In the genomic region with DNA sequence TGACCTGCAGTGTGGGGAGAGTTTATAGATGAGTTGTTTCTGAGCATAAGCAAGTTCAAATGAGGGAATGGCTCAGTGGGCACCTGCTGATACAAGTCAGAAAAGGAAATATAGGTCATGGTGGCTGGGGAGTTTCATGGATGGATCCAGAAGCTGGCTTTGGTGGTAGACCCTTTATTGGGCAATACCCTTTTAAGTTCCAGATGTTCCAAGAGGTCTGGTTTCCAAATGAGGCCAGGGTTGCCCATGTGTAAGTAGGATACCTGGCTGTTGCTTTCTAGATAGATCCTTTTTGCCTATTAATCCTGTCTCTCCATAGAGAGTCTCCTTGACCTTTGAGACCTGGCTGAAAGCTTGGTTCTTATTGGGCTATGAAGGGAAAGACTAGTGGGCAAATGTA, we compare ENCODE assay signal across 11 cellular contexts. TPM values are rescaled to one million over a fixed set of nuclear protein-coding genes. Genes with fewer than 3 reads are reported as not detected.
DNase-seq lines count a peak whose midpoint lies in the region; ATAC-seq and TF ChIP-seq lines count a peak whose summit lies in the region.
"Had no signal": no experiment of that assay in that cellular context is flagged by ENCODE, and none has a peak within 500 bp of the region (broad histone marks: within the 10 kb centered on the region; RNA-seq: fewer than 3 reads in every experiment).

No MANE protein-coding gene starts in this region.

- no peak overlapping the region for H4K91ac ChIP-seq in mesenchymal stem cell (ENCODE audit: low read length)

- H3K27ac ChIP-seq in mesenchymal stem cell (ENCODE audit: low read length, poor library complexity, severe bottlenecking) (no peak overlapping the region), tibial nerve (no peak overlapping the region)
- H3K27ac ChIP-seq: C4-2B, epithelial cell of prostate had no signal

- peaks cover 6% of the 10 kb centered on the region for H3K27me3 Mint-ChIP-seq in activated naive CD4-positive, alpha-beta T cell treated with anti-CD3 and anti-CD28 coated beads, Interleukin-2, amount 10 ng/mL, durations not matched to agents 7 days and 5 days
- H3K27me3 Mint-ChIP-seq in activated naive CD8-positive, alpha-beta T cell: no peaks in the 10 kb centered on the region

- CTCF ChIA-PET in activated naive CD4-positive, alpha-beta T cell treated with anti-CD3 and anti-CD28 coated beads, Interleukin-2, amount 10 ng/mL, durations not matched to agents 7 days and 5 days (lab: Charles Lee): interaction anchor here (0.8 to 3.7 kb wide), 5 partner anchors 10 to 216 kb away, joined by 3 to 26 read pairs (median 3); no protein-coding TSS in a partner anchor

- ATAC-seq in GM18909 (IDR thresholded peaks at IDR 0.05; ENCODE audit: poor library complexity, unreplicated experiment) (no peak), GM21390 (IDR thresholded peaks at IDR 0.05; ENCODE audit: unreplicated experiment) (no peak)

- peaks cover 26% of the 10 kb centered on the region for H3K36me3 Mint-ChIP-seq in activated naive CD4-positive, alpha-beta T cell treated with anti-CD3 and anti-CD28 coated beads, Interleukin-2, amount 10 ng/mL, durations not matched to agents 7 days and 5 days
- no peaks in the 10 kb centered on the region for H3K36me3 Mint-ChIP-seq in activated naive CD8-positive, alpha-beta T cell

- H4K8ac ChIP-seq in mesenchymal stem cell (ENCODE audit: low read length): no peak overlapping the region

- H3K4me1 ChIP-seq in mesenchymal stem cell (ENCODE audit: control insufficient read depth, insufficient read depth, low read depth, low read length) (peaks cover 18% of the 10 kb centered on the region), tibial nerve (peaks cover 0 to 63% (median 46%) of the 10 kb centered on the region in 4 donors)

- no peak overlapping the region for H3K9ac ChIP-seq in mesenchymal stem cell (ENCODE audit: low read length)

- DNase-seq in activated naive CD4-positive, alpha-beta T cell treated with anti-CD3 and anti-CD28 coated beads, Interleukin-2, amount 10 ng/mL, durations not matched to agents 7 days and 5 days: no peak
- DNase-seq in activated naive CD4-positive, alpha-beta T cell treated with Interleukin-2 at 50 U/mL for 16 hours: no peak
- no peak for DNase-seq in mesenchymal stem cell
- no peak for DNase-seq in tibial nerve (ENCODE audit: low spot score in 2 of 2)
- no peak for DNase-seq in DMS153 treated with DMSO at 0.1 percent for 48 hours (lab: John Stamatoyannopoulos, UW; ENCODE audit: unreplicated experiment)
- DNase-seq: Karpas-422 had no signal

- no peaks in the 10 kb centered on the region for H3K9me3 ChIP-seq in mesenchymal stem cell (ENCODE audit: control insufficient read depth, low read length)
- no peaks in the 10 kb centered on the region for H3K9me3 ChIP-seq in tibial nerve

- no peak overlapping the region for H3K18ac ChIP-seq in mesenchymal stem cell (ENCODE audit: low read depth in 1 of 2, low read length in 2 of 2)

- peak overlapping the region; percentile 95 for H3K27ac Mint-ChIP-seq in activated naive CD4-positive, alpha-beta T cell treated with anti-CD3 and anti-CD28 coated beads, Interleukin-2, amount 10 ng/mL, durations not matched to agents 7 days and 5 days
- peak overlapping the region; percentile 96 for H3K27ac Mint-ChIP-seq in activated naive CD8-positive, alpha-beta T cell

- no peaks in the 10 kb centered on the region for H3K36me3 ChIP-seq in mesenchymal stem cell (ENCODE audit: control insufficient read depth in 1 of 2, insufficient read depth in 2 of 2, low read depth in 1 of 2, low read length in 2 of 2)
- no peaks in the 10 kb centered on the region for H3K36me3 ChIP-seq in tibial nerve

- TF ChIP-seq EP300 in tibial nerve (IDR thresholded peaks at IDR 0.05): no peak

- H2AK5ac ChIP-seq in mesenchymal stem cell (ENCODE audit: low read length, severe bottlenecking): no peak overlapping the region

- H3K27me3 ChIP-seq in mesenchymal stem cell (ENCODE audit: control insufficient read depth in 1 of 2, insufficient read depth in 1 of 2, low read length in 2 of 2) (no peaks in the 10 kb centered on the region), tibial nerve (no peaks in the 10 kb centered on the region)

- no peak overlapping the region for H2AFZ ChIP-seq in mesenchymal stem cell (ENCODE audit: low read depth, low read length)

- H2BK12ac ChIP-seq in mesenchymal stem cell (ENCODE audit: low read length in 2 of 2): no peak overlapping the region

- H2BK120ac ChIP-seq in mesenchymal stem cell (ENCODE audit: low read depth, low read length): no peak overlapping the region

- H3K79me1 ChIP-seq in mesenchymal stem cell (replicated peaks; ENCODE audit: low read length, poor library complexity, severe bottlenecking): peaks cover 7% of the 10 kb centered on the region

- H3K9me3 Mint-ChIP-seq in activated naive CD4-positive, alpha-beta T cell treated with anti-CD3 and anti-CD28 coated beads, Interleukin-2, amount 10 ng/mL, durations not matched to agents 7 days and 5 days: no peaks in the 10 kb centered on the region
- no peaks in the 10 kb centered on the region for H3K9me3 Mint-ChIP-seq in activated naive CD8-positive, alpha-beta T cell (ENCODE audit: low read depth)

- H3K4me3 ChIP-seq in mesenchymal stem cell (ENCODE audit: insufficient read depth in 1 of 2, low read depth in 1 of 2, low read length in 2 of 2): no peak overlapping the region
- H3K4me3 ChIP-seq in tibial nerve: peak overlapping the region in 3 of 4 donors; percentile 97 to 100 (median 98)

- no peak for TF ChIP-seq POLR2A in tibial nerve (IDR thresholded peaks at IDR 0.05)

- H3K4me1 Mint-ChIP-seq in activated naive CD4-positive, alpha-beta T cell treated with anti-CD3 and anti-CD28 coated beads, Interleukin-2, amount 10 ng/mL, durations not matched to agents 7 days and 5 days: peaks cover 77% of the 10 kb centered on the region
- H3K4me1 Mint-ChIP-seq in activated naive CD8-positive, alpha-beta T cell (ENCODE audit: low read depth): peaks cover 83% of the 10 kb centered on the region

- H3K14ac ChIP-seq in mesenchymal stem cell (ENCODE audit: low read length in 2 of 2): no peak overlapping the region

- peak overlapping the region; percentile 98 for H3K4me3 Mint-ChIP-seq in activated naive CD4-positive, alpha-beta T cell treated with anti-CD3 and anti-CD28 coated beads, Interleukin-2, amount 10 ng/mL, durations not matched to agents 7 days and 5 days
- peak overlapping the region; percentile 90 for H3K4me3 Mint-ChIP-seq in activated naive CD8-positive, alpha-beta T cell

- H3K4ac ChIP-seq in mesenchymal stem cell (ENCODE audit: low read depth in 1 of 2, low read length in 2 of 2): no peak overlapping the region

- H2BK15ac ChIP-seq in mesenchymal stem cell (ENCODE audit: low read depth, poor library complexity, severe bottlenecking): no peak overlapping the region

- no peak for TF ChIP-seq CTCF in tibial nerve (IDR thresholded peaks at IDR 0.05)

- peak overlapping the region; percentile 40 for H3K4me2 ChIP-seq in mesenchymal stem cell (ENCODE audit: low read length, poor library complexity, severe bottlenecking)

- no peak overlapping the region for H3K23ac ChIP-seq in mesenchymal stem cell (ENCODE audit: low read length in 2 of 2)

- no peak overlapping the region for H2BK5ac ChIP-seq in mesenchymal stem cell (ENCODE audit: low read depth, low read length, poor library complexity, severe bottlenecking)

RNA-seq across cellular contexts. Expression of gene STIM1, which starts 2.2 kb away (rescaled TPM):
- 37.2 TPM for polyA plus RNA-seq in mesenchymal stem cell (2013, experiment 1 of 2)
- polyA plus RNA-seq in mesenchymal stem cell (2013, experiment 2 of 2): 35.2 TPM
- total RNA-seq in tibial nerve: 10 to 100 TPM; 51.3 to 70.1 (median 59.8) TPM

RNA-seq across cellular contexts. Expression of gene RHOG, which starts 16.9 kb away (rescaled TPM):
- 77.1 TPM for polyA plus RNA-seq in mesenchymal stem cell (2013, experiment 1 of 2)
- polyA plus RNA-seq in mesenchymal stem cell (2013, experiment 2 of 2): 76.9 TPM
- total RNA-seq in tibial nerve: 10 to 100 TPM; 35.2 to 92.7 (median 66.0) TPM

RNA-seq across cellular contexts. Expression of gene PGAP2, which starts 49.3 kb away (rescaled TPM):
- 16.4 TPM for polyA plus RNA-seq in mesenchymal stem cell (2013, experiment 1 of 2)
- 15.1 TPM for polyA plus RNA-seq in mesenchymal stem cell (2013, experiment 2 of 2)
- 10 to 100 TPM in 3 of 4 donors, 1 to 10 TPM in 1; 8.1 to 15.1 (median 10.8) TPM for total RNA-seq in tibial nerve

Comparison
In these comparisons a context has a peak if more than half of its experiments do, and no peak if none do; other contexts are left out.
1. H3K4me3 ChIP-seq: peak in tibial nerve (3 of 4); none in mesenchymal stem cell (0 of 2).